25 cellular contexts compared by ENCODE assay signal in genomic region chr11:100730266-100730665, GRCh38. TPM values are rescaled to one million over a fixed set of nuclear protein-coding genes. Genes with fewer than 3 reads are reported as not detected.
DNase-seq lines count a peak whose midpoint lies in the region; ATAC-seq and TF ChIP-seq lines count a peak whose summit lies in the region.
"Had no signal": no experiment of that assay in that cellular context is flagged by ENCODE, and none has a peak within 500 bp of the region (broad histone marks: within the 10 kb centered on the region; RNA-seq: fewer than 3 reads in every experiment).

No MANE protein-coding gene starts in this region.

- H3K4me1 Mint-ChIP-seq in GM23338 (peaks cover 54% of the 10 kb centered on the region), progenitor cell of endocrine pancreas (ENCODE audit: low read depth) (peaks cover 29% of the 10 kb centered on the region)
- H3K4me1 Mint-ChIP-seq: stimulated activated naive CD8-positive, alpha-beta T cell treated with anti-CD3 and anti-CD28 coated beads, Interleukin-15, amount 100 ng/mL, for 72 hours had no signal

- no peaks in the 10 kb centered on the region for H3K36me3 ChIP-seq in GM23338 (ENCODE audit: insufficient read depth)
- no peaks in the 10 kb centered on the region for H3K36me3 ChIP-seq in stomach
- H3K36me3 ChIP-seq: heart right ventricle had no signal

- H3K9me3 ChIP-seq in stomach, result no peaks in the 10 kb centered on the region
- H3K9me3 ChIP-seq: heart right ventricle had no signal

- peak overlapping the region; percentile 22; the same call in 1 of the 2 replicates for H3K4me2 ChIP-seq in GM23338

- H3K27me3 Mint-ChIP-seq in GM23338 (ENCODE audit: insufficient read depth, low read depth, poor library complexity) (peaks cover 4% of the 10 kb centered on the region), progenitor cell of endocrine pancreas (no peaks in the 10 kb centered on the region)
- H3K27me3 Mint-ChIP-seq: activated naive CD8-positive, alpha-beta T cell; naive B cell; stimulated activated naive CD8-positive, alpha-beta T cell treated with anti-CD3 and anti-CD28 coated beads, Interleukin-15, amount 100 ng/mL, for 72 hours had no signal

- 79 to 89% (median 80%) methylated on average over 3 of the region's 3 CpGs for WGBS in stomach, 5 donors

- H3K9me2 ChIP-seq in GM23338 (ENCODE audit: insufficient read depth), result no peaks in the 10 kb centered on the region

- H3K27me3 ChIP-seq in GM23338 (ENCODE audit: insufficient read depth) (no peaks in the 10 kb centered on the region), stomach (no peaks in the 10 kb centered on the region)
- H3K27me3 ChIP-seq: heart right ventricle had no signal

- no peak for TF ChIP-seq POLR2A in stomach (IDR thresholded peaks at IDR 0.05)

- TF ChIP-seq EP300 in stomach (IDR thresholded peaks at IDR 0.05), result no peak

- H3K27ac ChIP-seq in GM23338 (ENCODE audit: low read depth) (peak overlapping the region; percentile 71), stomach (no peak overlapping the region)
- H3K27ac ChIP-seq: SK-N-MC, VCaP had no signal

- H3K4me3 Mint-ChIP-seq in GM23338, result no peak overlapping the region
- H3K4me3 Mint-ChIP-seq in progenitor cell of endocrine pancreas (ENCODE audit: low read depth), result no peak overlapping the region
- H3K4me3 Mint-ChIP-seq: activated naive CD8-positive, alpha-beta T cell; naive B cell; stimulated activated naive CD8-positive, alpha-beta T cell treated with anti-CD3 and anti-CD28 coated beads, Interleukin-15, amount 100 ng/mL, for 72 hours had no signal

- peaks cover 31% of the 10 kb centered on the region for H3K79me2 ChIP-seq in GM23338 (replicated peaks; ENCODE audit: insufficient read depth)

- no peaks in the 10 kb centered on the region for H3F3A ChIP-seq in GM23338 (replicated peaks; ENCODE audit: low read depth)

- intact Hi-C loops in stomach (cut with DNase I; ENCODE audit: low total_unique reads), result no loop called here

- H3K27ac Mint-ChIP-seq in GM23338, result peak overlapping the region; percentile 87; the same call in 1 of the 2 replicates
- no peak overlapping the region for H3K27ac Mint-ChIP-seq in progenitor cell of endocrine pancreas
- H3K27ac Mint-ChIP-seq: activated naive CD8-positive, alpha-beta T cell; activated T-helper 2 cell treated with anti-CD3 and anti-CD28 coated beads, Interferon-gamma antibody, Interleukin-2, Interleukin-4, amounts not matched to agents 10 μg/mL and 5 μg/mL and 100 μg/mL, durations not matched to agents 14 hours and 24 hours and 36 hours; stimulated activated naive CD8-positive, alpha-beta T cell treated with anti-CD3 and anti-CD28 coated beads, Interleukin-15, amount 100 ng/mL, for 72 hours had no signal

- ATAC-seq in GM23338 (no peak), HG03442 (IDR thresholded peaks at IDR 0.05; ENCODE audit: unreplicated experiment) (no peak)
- ATAC-seq: esophagus mucosa; heart right ventricle; left lobe of liver; stimulated activated naive CD8-positive, alpha-beta T cell treated with anti-CD3 and anti-CD28 coated beads, Interleukin-15, amount 100 ng/mL, for 72 hours had no signal

- H3K4me3 ChIP-seq in GM23338 (no peak overlapping the region), fibroblast of villous mesenchyme (ENCODE audit: low read depth, low read length) (no peak overlapping the region), stomach (no peak overlapping the region)
- H3K4me3 ChIP-seq: heart right ventricle, SK-N-MC had no signal

- H3K4me1 ChIP-seq in GM23338 (ENCODE audit: insufficient read depth), result peaks cover 38% of the 10 kb centered on the region
- H3K4me1 ChIP-seq in stomach, result peaks cover 0 to 33% (median 11%) of the 10 kb centered on the region in 4 donors

- DNase-seq in AG08395 (ENCODE audit: low spot score) (peak; percentile 21), GM23338 (ENCODE audit: low spot score) (no peak), amniotic epithelial cell (ENCODE audit: low read depth) (peak; percentile 80), fibroblast of villous mesenchyme (ENCODE audit: low read depth) (peak; percentile 88), NCI-H2029 (lab: John Stamatoyannopoulos, UW) (no peak), stomach (no peak), progenitor cell of endocrine pancreas (ENCODE audit: low spot score, unreplicated experiment) (no peak)
- DNase-seq: activated CD4-positive, alpha-beta T cell treated with anti-CD3 and anti-CD28 coated beads, Interleukin-2, amount 50 U/mL, for 4 hours; activated CD8-positive, alpha-beta memory T cell treated with anti-CD3 and anti-CD28 coated beads, Interleukin-2, amount 50 U/mL, for 48 hours; effector CD8-positive, alpha-beta T cell; heart right ventricle; naive B cell; NCI-H1105; NCI-H524; retina; stimulated activated naive CD8-positive, alpha-beta T cell treated with anti-CD3 and anti-CD28 coated beads, Interleukin-15, amount 100 ng/mL, for 72 hours; T-helper 2 cell; trophoblast cell had no signal

- no peak overlapping the region for H2AFZ ChIP-seq in GM23338

- H3K9me3 Mint-ChIP-seq in GM23338 (no peaks in the 10 kb centered on the region), progenitor cell of endocrine pancreas (ENCODE audit: low read depth) (no peaks in the 10 kb centered on the region)
- H3K9me3 Mint-ChIP-seq: activated T-helper 2 cell treated with anti-CD3 and anti-CD28 coated beads, Interferon-gamma antibody, Interleukin-2, Interleukin-4, amounts not matched to agents 10 μg/mL and 5 μg/mL and 100 μg/mL, durations not matched to agents 14 hours and 24 hours and 36 hours; naive B cell; stimulated activated naive CD8-positive, alpha-beta T cell treated with anti-CD3 and anti-CD28 coated beads, Interleukin-15, amount 100 ng/mL, for 72 hours had no signal

- H3K36me3 Mint-ChIP-seq in GM23338 (ENCODE audit: low read depth) (no peaks in the 10 kb centered on the region), progenitor cell of endocrine pancreas (ENCODE audit: insufficient read depth) (no peaks in the 10 kb centered on the region)
- H3K36me3 Mint-ChIP-seq: activated naive CD8-positive, alpha-beta T cell had no signal

- TF ChIP-seq CTCF in GM23338 (conservative IDR thresholded peaks at IDR 0.05; ENCODE audit: low read depth in 2 of 2) (no peak), fibroblast of villous mesenchyme (IDR thresholded peaks at IDR 0.05; ENCODE audit: insufficient read depth, low read depth, low read length) (no peak), stomach (IDR thresholded peaks at IDR 0.05) (no peak), progenitor cell of endocrine pancreas (IDR thresholded peaks at IDR 0.05; ENCODE audit: unreplicated experiment) (no peak)

- no peaks in the 10 kb centered on the region for H4K20me1 ChIP-seq in GM23338 (replicated peaks; ENCODE audit: insufficient read depth)

TF ChIP-seq in GM23338, 12 proteins besides CTCF, POLR2A, EP300 and RAD21:
- TF ChIP-seq CREB1 (CRISPR knock-in tag; IDR thresholded peaks at IDR 0.05; ENCODE audit: low read depth) (no peak), POLR2AphosphoS5 (IDR thresholded peaks at IDR 0.05; ENCODE audit: low read depth) (no peak)

RNA-seq across cellular contexts. Expression of gene ARHGAP42, which starts 43.2 kb away (rescaled TPM):
- total RNA-seq in GM23338 (2014; rRNA removed; shearing (Covaris generic)), result 32.2 and 35.7 TPM in 2 replicates
- polyA plus RNA-seq in GM23338 (2016; fragmentation: Nextera tagmentation; extraction: Ambion mirVana) (23.5 and 23.7 TPM in 2 replicates), stomach (10 to 100 TPM in 1 of 3 donors, 1 to 10 TPM in 2; 2.3 to 17.4 (median 7.4) TPM)
- total RNA-seq in fibroblast of villous mesenchyme (13.9 and 16.8 TPM in 2 replicates), stomach (100 to 1,000 TPM in 1 of 5 donors, 10 to 100 TPM in 4; 27.4 to 119 (median 64.5) TPM), progenitor cell of endocrine pancreas (25.3 and 27.7 TPM in 2 replicates)

Comparison
In these comparisons a context has a peak if more than half of its experiments do, and no peak if none do; other contexts are left out.
1. DNase-seq: peak in AG08395 (single experiment), amniotic epithelial cell (single experiment) and fibroblast of villous mesenchyme (single experiment); none in GM23338 (single experiment), NCI-H2029 (single experiment), stomach (single experiment) and progenitor cell of endocrine pancreas (single experiment).